22 cellular contexts compared by ENCODE assay signal in genomic region chr1:231203259-231204057, GRCh38. TPM values are rescaled to one million over a fixed set of nuclear protein-coding genes. Genes with fewer than 3 reads are reported as not detected.
"Had no signal": no experiment of that assay in that cellular context is flagged by ENCODE, and none has a peak within 500 bp of the region (broad histone marks: within the 10 kb centered on the region; RNA-seq: fewer than 3 reads in every experiment).

No MANE protein-coding gene starts in this region.

- H3K36me3 ChIP-seq: brain microvascular endothelial cell, SJSA1 had no signal

- H3K27ac ChIP-seq: brain microvascular endothelial cell, SJSA1 had no signal

- H3K4me1 ChIP-seq: SJSA1 had no signal

- FAIRE-seq: RCC 7860 had no signal

- ATAC-seq: activated CD4-positive, CD25-positive, alpha-beta regulatory T cell treated with anti-CD3 and anti-CD28 coated beads, Interleukin-2, amount 50 U/mL, for 24 hours; activated CD8-positive, alpha-beta memory T cell treated with anti-CD3 and anti-CD28 coated beads, Interleukin-2, amount 10 ng/mL, durations not matched to agents 7 days and 5 days; activated CD8-positive, alpha-beta T cell treated with anti-CD3 and anti-CD28 coated beads, Interleukin-2, amount 10 ng/mL, durations not matched to agents 7 days and 5 days had no signal

- H3K27me3 ChIP-seq: SJSA1 had no signal

- H3K4me3 ChIP-seq: SJSA1 had no signal

- H3K9me3 ChIP-seq: SJSA1 had no signal

- DNase-seq: activated CD4-positive, alpha-beta T cell treated with anti-CD3 and anti-CD28 coated beads for 48 hours; activated CD4-positive, alpha-beta T cell treated with anti-CD3 and anti-CD28 coated beads, Interleukin-2, amount 50 U/mL, for 4 hours; activated CD8-positive, alpha-beta memory T cell treated with anti-CD3 and anti-CD28 coated beads, Interleukin-2, amount 10 ng/mL, durations not matched to agents 7 days and 5 days; activated CD8-positive, alpha-beta T cell treated with anti-CD3 and anti-CD28 coated beads, Interleukin-2, amount 10 ng/mL, durations not matched to agents 7 days and 5 days; activated gamma-delta T cell; activated naive CD4-positive, alpha-beta T cell treated with anti-CD3 and anti-CD28 coated beads for 36 hours; activated T-cell treated with anti-CD3 and anti-CD28 coated beads, Interleukin-2, amount 50 U/mL, for 24 hours; amygdala; brain microvascular endothelial cell; cerebellar nuclear complex; KG1; NCI-H1048; NCI-H1417; NCI-H1930; NCI-H2107; NCI-H510A treated with DMSO at 0.1 percent for 48 hours; NCI-H69; SHP77 had no signal

RNA-seq across cellular contexts. Expression of gene TRIM67, which starts 41.6 kb away (rescaled TPM):
- total RNA-seq: activated CD8-positive, alpha-beta memory T cell treated with anti-CD3 and anti-CD28 coated beads, Interleukin-2, amount 10 ng/mL, durations not matched to agents 7 days and 5 days; activated CD8-positive, alpha-beta T cell treated with anti-CD3 and anti-CD28 coated beads, Interleukin-2, amount 10 ng/mL, durations not matched to agents 7 days and 5 days; activated naive CD4-positive, alpha-beta T cell treated with anti-CD3 and anti-CD28 coated beads for 36 hours; LHCN-M2 had no signal
